ENCODE assay signal across 1 cellular context in the genomic region with DNA sequence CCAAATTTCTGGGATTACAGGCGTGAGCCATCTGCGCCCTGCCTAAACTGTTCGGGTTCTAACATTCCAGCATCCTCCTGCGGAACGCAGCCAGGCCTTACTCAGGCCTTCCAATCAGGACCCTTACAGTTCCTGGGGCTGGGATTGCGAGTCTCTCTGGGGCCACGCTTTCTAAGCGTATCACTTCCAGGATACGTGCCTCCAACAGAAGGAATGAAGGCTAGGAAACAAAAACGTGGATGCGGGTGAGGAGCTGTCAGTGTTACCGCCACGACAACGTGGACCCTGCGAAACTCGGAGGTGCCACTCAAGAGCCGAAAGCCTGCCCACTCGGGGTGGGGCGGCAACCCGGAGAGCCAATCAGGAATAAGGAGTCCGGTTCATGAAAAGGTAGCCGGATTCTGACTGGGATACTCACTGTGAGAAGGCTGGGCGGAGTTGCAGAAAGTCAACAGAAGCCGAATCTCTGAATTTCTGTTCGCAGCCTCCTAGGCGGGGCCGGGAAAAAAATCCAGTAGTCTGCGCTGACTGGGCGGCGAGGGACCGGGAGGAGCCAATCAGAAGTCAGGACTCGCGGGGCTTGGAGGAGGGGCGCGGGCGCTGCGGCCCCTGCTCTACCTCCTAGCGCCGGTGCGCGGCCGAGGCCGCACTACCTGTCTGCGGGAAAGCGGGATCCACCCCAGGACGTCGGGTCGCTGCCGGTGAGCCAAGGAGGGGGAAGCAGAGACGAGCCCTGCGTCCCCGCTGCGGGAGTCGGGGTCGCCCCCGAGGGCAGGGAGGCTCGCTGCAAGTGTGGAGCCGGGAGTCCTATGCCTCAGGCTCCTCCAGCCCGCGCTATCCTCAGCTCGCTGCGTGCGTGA.
TF ChIP-seq lines count a peak whose summit lies in the region.

Gene HYKK (plus strand): TSS at position 607 of the 860 bp plus-strand sequence. CDS start 5,512 bp downstream, outside the sequence.

TF ChIP-seq in HepG2, 621 proteins besides CTCF, POLR2A, EP300 and RAD21 (continued from another document and continues in another):
- TF ChIP-seq SSRP1 (CRISPR knock-in tag; IDR thresholded peaks at IDR 0.05) (no peak), FOXJ3 (CRISPR knock-in tag; IDR thresholded peaks at IDR 0.05; ENCODE audit: borderline replicate concordance) (no peak), ZMYM4 (CRISPR knock-in tag; IDR thresholded peaks at IDR 0.05) (peak; percentile 66), TARDBP (CRISPR knock-in tag; IDR thresholded peaks at IDR 0.05) (peak; percentile 18; the same call in 1 of the 2 replicates), POLR2AphosphoS5 (IDR thresholded peaks at IDR 0.05; ENCODE audit: low read depth, low read length) (peak; percentile 47), DMAP1 (CRISPR knock-in tag; IDR thresholded peaks at IDR 0.05) (0 out of 2 replicates have a peak, but pooled peaks have one; percentile 17), SRY (CRISPR knock-in tag; IDR thresholded peaks at IDR 0.05) (peak; percentile 41; the same call in 1 of the 2 replicates), ZNF550 (CRISPR knock-in tag; IDR thresholded peaks at IDR 0.05; ENCODE audit: borderline replicate concordance) (0 out of 2 replicates have a peak, but pooled peaks have one; percentile 39), ZNF709 (CRISPR knock-in tag; IDR thresholded peaks at IDR 0.05) (peak; percentile 48; the same call in 1 of the 2 replicates), ZNF850 (CRISPR knock-in tag; conservative IDR thresholded peaks at IDR 0.05) (0 out of 2 replicates have a peak, but pooled peaks have one; percentile 53), SP5 (CRISPR knock-in tag; IDR thresholded peaks at IDR 0.05; ENCODE audit: borderline replicate concordance, low read depth) (0 out of 2 replicates have a peak, but pooled peaks have one; percentile 9), TGIF2 (CRISPR knock-in tag; IDR thresholded peaks at IDR 0.05) (peak; percentile 87), ZGPAT (CRISPR knock-in tag; IDR thresholded peaks at IDR 0.05) (0 out of 2 replicates have a peak, but pooled peaks have one; percentile 35), ZC3H13 (CRISPR knock-in tag; IDR thresholded peaks at IDR 0.05) (no peak), PHF21A (CRISPR knock-in tag; IDR thresholded peaks at IDR 0.05) (peak; percentile 89), CC2D1A (CRISPR knock-in tag; IDR thresholded peaks at IDR 0.05) (no peak), ZBTB4 (CRISPR knock-in tag; IDR thresholded peaks at IDR 0.05; ENCODE audit: borderline replicate concordance) (peak; percentile 39; the same call in 1 of the 2 replicates), ZBTB2 (CRISPR knock-in tag; IDR thresholded peaks at IDR 0.05; ENCODE audit: low read depth) (no peak), NCOA5 (CRISPR knock-in tag; IDR thresholded peaks at IDR 0.05) (no peak), ZNF572 (CRISPR knock-in tag; IDR thresholded peaks at IDR 0.05) (no peak), RXRA (CRISPR knock-in tag; IDR thresholded peaks at IDR 0.05) (0 out of 2 replicates have a peak, but pooled peaks have one; percentile 7), CREM (IDR thresholded peaks at IDR 0.05) (peak; percentile 48; the same call in 1 of the 2 replicates), CREM (CRISPR knock-in tag; IDR thresholded peaks at IDR 0.05) (no peak), ZNF296 (CRISPR knock-in tag; conservative IDR thresholded peaks at IDR 0.05) (peak; percentile 52; the same call in 1 of the 2 replicates), SMAD3 (CRISPR knock-in tag; IDR thresholded peaks at IDR 0.05) (no peak), ATAD3A (CRISPR knock-in tag; IDR thresholded peaks at IDR 0.05) (no peak), TAF1 (CRISPR knock-in tag; IDR thresholded peaks at IDR 0.05) (peak; percentile 85), IKZF5 (CRISPR knock-in tag; IDR thresholded peaks at IDR 0.05) (no peak), ZNF703 (CRISPR knock-in tag; IDR thresholded peaks at IDR 0.05; ENCODE audit: borderline replicate concordance) (peak; percentile 24; the same call in 1 of the 2 replicates), CHD2 (IDR thresholded peaks at IDR 0.05; ENCODE audit: low read depth, low read length) (peak; percentile 19; the same call in 1 of the 2 replicates), HNF4G (IDR thresholded peaks at IDR 0.05; ENCODE audit: borderline replicate concordance, low read depth, low read length) (no peak), HNF4G (CRISPR knock-in tag; IDR thresholded peaks at IDR 0.05; ENCODE audit: borderline replicate concordance, low read depth) (peak; percentile 60; the same call in 1 of the 2 replicates), ZNF225 (CRISPR knock-in tag; IDR thresholded peaks at IDR 0.05) (0 out of 2 replicates have a peak, but pooled peaks have one; percentile 27)
- TF ChIP-seq, protein P1, sequence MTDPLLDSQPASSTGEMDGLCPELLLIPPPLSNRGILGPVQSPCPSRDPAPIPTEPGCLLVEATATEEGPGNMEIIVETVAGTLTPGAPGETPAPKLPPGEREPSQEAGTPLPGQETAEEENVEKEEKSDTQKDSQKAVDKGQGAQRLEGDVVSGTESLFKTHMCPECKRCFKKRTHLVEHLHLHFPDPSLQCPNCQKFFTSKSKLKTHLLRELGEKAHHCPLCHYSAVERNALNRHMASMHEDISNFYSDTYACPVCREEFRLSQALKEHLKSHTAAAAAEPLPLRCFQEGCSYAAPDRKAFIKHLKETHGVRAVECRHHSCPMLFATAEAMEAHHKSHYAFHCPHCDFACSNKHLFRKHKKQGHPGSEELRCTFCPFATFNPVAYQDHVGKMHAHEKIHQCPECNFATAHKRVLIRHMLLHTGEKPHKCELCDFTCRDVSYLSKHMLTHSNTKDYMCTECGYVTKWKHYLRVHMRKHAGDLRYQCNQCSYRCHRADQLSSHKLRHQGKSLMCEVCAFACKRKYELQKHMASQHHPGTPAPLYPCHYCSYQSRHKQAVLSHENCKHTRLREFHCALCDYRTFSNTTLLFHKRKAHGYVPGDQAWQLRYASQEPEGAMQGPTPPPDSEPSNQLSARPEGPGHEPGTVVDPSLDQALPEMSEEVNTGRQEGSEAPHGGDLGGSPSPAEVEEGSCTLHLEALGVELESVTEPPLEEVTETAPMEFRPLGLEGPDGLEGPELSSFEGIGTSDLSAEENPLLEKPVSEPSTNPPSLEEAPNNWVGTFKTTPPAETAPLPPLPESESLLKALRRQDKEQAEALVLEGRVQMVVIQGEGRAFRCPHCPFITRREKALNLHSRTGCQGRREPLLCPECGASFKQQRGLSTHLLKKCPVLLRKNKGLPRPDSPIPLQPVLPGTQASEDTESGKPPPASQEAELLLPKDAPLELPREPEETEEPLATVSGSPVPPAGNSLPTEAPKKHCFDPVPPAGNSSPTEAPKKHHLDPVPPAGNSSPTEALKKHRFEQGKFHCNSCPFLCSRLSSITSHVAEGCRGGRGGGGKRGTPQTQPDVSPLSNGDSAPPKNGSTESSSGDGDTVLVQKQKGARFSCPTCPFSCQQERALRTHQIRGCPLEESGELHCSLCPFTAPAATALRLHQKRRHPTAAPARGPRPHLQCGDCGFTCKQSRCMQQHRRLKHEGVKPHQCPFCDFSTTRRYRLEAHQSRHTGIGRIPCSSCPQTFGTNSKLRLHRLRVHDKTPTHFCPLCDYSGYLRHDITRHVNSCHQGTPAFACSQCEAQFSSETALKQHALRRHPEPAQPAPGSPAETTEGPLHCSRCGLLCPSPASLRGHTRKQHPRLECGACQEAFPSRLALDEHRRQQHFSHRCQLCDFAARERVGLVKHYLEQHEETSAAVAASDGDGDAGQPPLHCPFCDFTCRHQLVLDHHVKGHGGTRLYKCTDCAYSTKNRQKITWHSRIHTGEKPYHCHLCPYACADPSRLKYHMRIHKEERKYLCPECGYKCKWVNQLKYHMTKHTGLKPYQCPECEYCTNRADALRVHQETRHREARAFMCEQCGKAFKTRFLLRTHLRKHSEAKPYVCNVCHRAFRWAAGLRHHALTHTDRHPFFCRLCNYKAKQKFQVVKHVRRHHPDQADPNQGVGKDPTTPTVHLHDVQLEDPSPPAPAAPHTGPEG (CRISPR knock-in tag; IDR thresholded peaks at IDR 0.05): peak; percentile 81; the same call in 1 of the 2 replicates
- TF ChIP-seq, protein P2, sequence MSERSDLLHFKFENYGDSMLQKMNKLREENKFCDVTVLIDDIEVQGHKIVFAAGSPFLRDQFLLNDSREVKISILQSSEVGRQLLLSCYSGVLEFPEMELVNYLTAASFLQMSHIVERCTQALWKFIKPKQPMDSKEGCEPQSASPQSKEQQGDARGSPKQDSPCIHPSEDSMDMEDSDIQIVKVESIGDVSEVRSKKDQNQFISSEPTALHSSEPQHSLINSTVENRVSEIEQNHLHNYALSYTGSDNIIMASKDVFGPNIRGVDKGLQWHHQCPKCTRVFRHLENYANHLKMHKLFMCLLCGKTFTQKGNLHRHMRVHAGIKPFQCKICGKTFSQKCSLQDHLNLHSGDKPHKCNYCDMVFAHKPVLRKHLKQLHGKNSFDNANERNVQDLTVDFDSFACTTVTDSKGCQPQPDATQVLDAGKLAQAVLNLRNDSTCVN (CRISPR knock-in tag; IDR thresholded peaks at IDR 0.05; ENCODE audit: borderline replicate concordance): peak; percentile 52; the same call in 1 of the 2 replicates
- TF ChIP-seq, protein P3, sequence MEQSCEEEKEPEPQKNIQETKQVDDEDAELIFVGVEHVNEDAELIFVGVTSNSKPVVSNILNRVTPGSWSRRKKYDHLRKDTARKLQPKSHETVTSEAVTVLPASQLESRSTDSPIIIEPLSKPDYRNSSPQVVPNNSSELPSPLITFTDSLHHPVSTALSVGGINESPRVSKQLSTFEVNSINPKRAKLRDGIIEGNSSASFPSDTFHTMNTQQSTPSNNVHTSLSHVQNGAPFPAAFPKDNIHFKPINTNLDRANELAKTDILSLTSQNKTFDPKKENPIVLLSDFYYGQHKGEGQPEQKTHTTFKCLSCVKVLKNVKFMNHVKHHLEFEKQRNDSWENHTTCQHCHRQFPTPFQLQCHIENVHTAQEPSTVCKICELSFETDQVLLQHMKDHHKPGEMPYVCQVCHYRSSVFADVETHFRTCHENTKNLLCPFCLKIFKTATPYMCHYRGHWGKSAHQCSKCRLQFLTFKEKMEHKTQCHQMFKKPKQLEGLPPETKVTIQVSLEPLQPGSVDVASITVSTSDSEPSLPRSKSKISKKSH (CRISPR knock-in tag; IDR thresholded peaks at IDR 0.05; ENCODE audit: borderline replicate concordance): peak; percentile 17; the same call in 1 of the 2 replicates
